In genomic region chr17:38752930-38753506, GRCh38 we compare ENCODE assay signal across 1 cellular context.
TF ChIP-seq lines count a peak whose summit lies in the region.

No MANE protein-coding gene starts in this region.

TF ChIP-seq in GM12878, 131 proteins besides CTCF, POLR2A, EP300 and RAD21:
- TF ChIP-seq CBFB (IDR thresholded peaks at IDR 0.05; ENCODE audit: low read depth) (0 out of 2 replicates have a peak, but pooled peaks have one; percentile 7), ZNF24 (IDR thresholded peaks at IDR 0.05) (no peak), PBX3 (IDR thresholded peaks at IDR 0.05; ENCODE audit: insufficient replicate concordance, low read depth, low read length) (no peak), PKNOX1 (IDR thresholded peaks at IDR 0.05) (peak; percentile 10; the same call in 1 of the 2 replicates), NR2F1 (conservative IDR thresholded peaks at IDR 0.05) (0 out of 2 replicates have a peak, but pooled peaks have one; percentile 18), GATAD2B (conservative IDR thresholded peaks at IDR 0.05; ENCODE audit: low read depth) (peak; percentile 20), BHLHE40 (IDR thresholded peaks at IDR 0.05; ENCODE audit: borderline replicate concordance in 1 of 2, low read depth in 2 of 2, low read length in 1 of 2) (no peak), DPF2 (IDR thresholded peaks at IDR 0.05) (no peak), TARDBP (IDR thresholded peaks at IDR 0.05; ENCODE audit: borderline replicate concordance) (no peak), SMARCA5 (IDR thresholded peaks at IDR 0.05) (0 out of 2 replicates have a peak, but pooled peaks have one; percentile 38), E2F8 (IDR thresholded peaks at IDR 0.05; ENCODE audit: low read depth, partially characterized antibody) (no peak), KLF5 (IDR thresholded peaks at IDR 0.05; ENCODE audit: partially characterized antibody) (no peak), ZNF622 (IDR thresholded peaks at IDR 0.05) (no peak)
- TF ChIP-seq, protein P1, sequence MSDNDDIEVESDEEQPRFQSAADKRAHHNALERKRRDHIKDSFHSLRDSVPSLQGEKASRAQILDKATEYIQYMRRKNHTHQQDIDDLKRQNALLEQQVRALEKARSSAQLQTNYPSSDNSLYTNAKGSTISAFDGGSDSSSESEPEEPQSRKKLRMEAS (IDR thresholded peaks at IDR 0.05; ENCODE audit: low read depth, low read length): no peak
- TF ChIP-seq, protein P2, sequence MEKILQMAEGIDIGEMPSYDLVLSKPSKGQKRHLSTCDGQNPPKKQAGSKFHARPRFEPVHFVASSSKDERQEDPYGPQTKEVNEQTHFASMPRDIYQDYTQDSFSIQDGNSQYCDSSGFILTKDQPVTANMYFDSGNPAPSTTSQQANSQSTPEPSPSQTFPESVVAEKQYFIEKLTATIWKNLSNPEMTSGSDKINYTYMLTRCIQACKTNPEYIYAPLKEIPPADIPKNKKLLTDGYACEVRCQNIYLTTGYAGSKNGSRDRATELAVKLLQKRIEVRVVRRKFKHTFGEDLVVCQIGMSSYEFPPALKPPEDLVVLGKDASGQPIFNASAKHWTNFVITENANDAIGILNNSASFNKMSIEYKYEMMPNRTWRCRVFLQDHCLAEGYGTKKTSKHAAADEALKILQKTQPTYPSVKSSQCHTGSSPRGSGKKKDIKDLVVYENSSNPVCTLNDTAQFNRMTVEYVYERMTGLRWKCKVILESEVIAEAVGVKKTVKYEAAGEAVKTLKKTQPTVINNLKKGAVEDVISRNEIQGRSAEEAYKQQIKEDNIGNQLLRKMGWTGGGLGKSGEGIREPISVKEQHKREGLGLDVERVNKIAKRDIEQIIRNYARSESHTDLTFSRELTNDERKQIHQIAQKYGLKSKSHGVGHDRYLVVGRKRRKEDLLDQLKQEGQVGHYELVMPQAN (conservative IDR thresholded peaks at IDR 0.05): peak; percentile 61
